Comparison of ENCODE assay signal across 28 cellular contexts in the genomic region with DNA sequence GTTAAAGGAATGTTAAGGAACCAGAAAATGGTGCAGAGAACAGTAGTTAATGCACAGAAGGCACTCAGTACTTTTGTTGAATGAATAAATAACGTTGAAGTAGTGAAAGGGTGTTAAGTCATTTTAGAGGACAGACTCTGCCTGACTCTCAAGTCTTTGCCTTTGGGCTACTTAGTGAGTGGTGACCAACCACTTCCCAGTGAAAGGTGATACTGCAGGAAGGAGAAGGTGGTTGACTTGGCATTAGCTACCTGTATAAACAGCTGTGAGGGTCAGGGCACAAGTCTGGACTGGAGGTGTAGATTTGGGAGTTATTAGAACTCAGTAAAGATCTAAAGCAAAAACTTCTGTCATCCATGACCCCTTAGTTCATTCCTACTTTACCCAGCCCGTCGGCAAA. TPM values are rescaled to one million over a fixed set of nuclear protein-coding genes. Genes with fewer than 3 reads are reported as not detected.
DNase-seq lines count a peak whose midpoint lies in the region; ATAC-seq and TF ChIP-seq lines count a peak whose summit lies in the region.
"Had no signal": no experiment of that assay in that cellular context is flagged by ENCODE, and none has a peak within 500 bp of the region (broad histone marks: within the 10 kb centered on the region; RNA-seq: fewer than 3 reads in every experiment).

No MANE protein-coding gene starts in this region.

- H3K4me1 ChIP-seq in breast epithelium (no peaks in the 10 kb centered on the region), SJSA1 (replicated peaks) (peaks cover 42% of the 10 kb centered on the region), fibroblast of lung (ENCODE audit: control insufficient read depth, extremely low read depth, insufficient read depth, low read length) (peaks cover 10% of the 10 kb centered on the region), stomach (peaks cover 9 to 40% (median 21%) of the 10 kb centered on the region in 4 donors)
- H3K4me1 ChIP-seq: testis had no signal

- no TSS peak for BruUV-seq in MCF 10A (replicated peaks; lab: Mats Ljungman, UMichigan)

- H3K27ac Mint-ChIP-seq in MCF 10A (ENCODE audit: low read depth, unreplicated experiment): no peak overlapping the region
- H3K27ac Mint-ChIP-seq: activated CD8-positive, alpha-beta memory T cell treated with anti-CD3 and anti-CD28 coated beads, Interleukin-2, amount 10 ng/mL, durations not matched to agents 7 days and 5 days; activated naive CD4-positive, alpha-beta T cell treated with anti-CD3 and anti-CD28 coated beads for 36 hours; CD8-positive, alpha-beta memory T cell; IgD-negative memory B cell; T-helper 1 cell treated with Interleukin-12 subunit alpha and Interleukin-12 subunit beta and Interleukin-4 antibody, amounts not matched to agents 30 μg/mL and 1 μg/mL, for 36 hours had no signal

- no peaks in the 10 kb centered on the region for H3K9me3 Mint-ChIP-seq in MCF 10A (ENCODE audit: unreplicated experiment)
- H3K9me3 Mint-ChIP-seq: activated naive CD4-positive, alpha-beta T cell treated with anti-CD3 and anti-CD28 coated beads for 36 hours; CD8-positive, alpha-beta memory T cell; IgD-negative memory B cell; T-helper 1 cell treated with Interleukin-12 subunit alpha and Interleukin-12 subunit beta and Interleukin-4 antibody, amounts not matched to agents 30 μg/mL and 1 μg/mL, for 36 hours had no signal

- CTCF ChIA-PET in MCF 10A (lab: Yijun Ruan, JAX): interaction anchor here (0.6 to 4.3 kb wide), 2 partner anchors 15 to 60 kb away, joined by 3 to 29 read pairs; no protein-coding TSS in a partner anchor

- H3K4me3 Mint-ChIP-seq in MCF 10A (ENCODE audit: unreplicated experiment): no peak overlapping the region
- H3K4me3 Mint-ChIP-seq: activated CD8-positive, alpha-beta memory T cell treated with anti-CD3 and anti-CD28 coated beads, Interleukin-2, amount 10 ng/mL, durations not matched to agents 7 days and 5 days; activated naive CD4-positive, alpha-beta T cell treated with anti-CD3 and anti-CD28 coated beads for 36 hours; CD8-positive, alpha-beta memory T cell; IgD-negative memory B cell; T-helper 1 cell treated with Interleukin-12 subunit alpha and Interleukin-12 subunit beta and Interleukin-4 antibody, amounts not matched to agents 30 μg/mL and 1 μg/mL, for 36 hours had no signal

- intact Hi-C loops in MCF 10A (cut with micrococcal nuclease): no loop called here
- intact Hi-C loops in breast epithelium (cut with DNase I; ENCODE audit: low total_unique reads): no loop called here
- intact Hi-C loops in stomach (cut with DNase I; ENCODE audit: low total_unique reads): no loop called here

- H2AFZ ChIP-seq in fibroblast of lung (ENCODE audit: low read length): no peak overlapping the region

- H3K36me3 Mint-ChIP-seq in MCF 10A (ENCODE audit: insufficient read depth, unreplicated experiment): no peaks in the 10 kb centered on the region
- H3K36me3 Mint-ChIP-seq: activated CD8-positive, alpha-beta memory T cell treated with anti-CD3 and anti-CD28 coated beads, Interleukin-2, amount 10 ng/mL, durations not matched to agents 7 days and 5 days; CD8-positive, alpha-beta memory T cell; IgD-negative memory B cell had no signal

- H3K4me3 ChIP-seq in breast epithelium (no peak overlapping the region), SJSA1 (peak overlapping the region; percentile 12; the same call in 1 of the 2 replicates), fibroblast of lung (replicated peaks in 1 of 4; ENCODE audit: control extremely low read depth in 1 of 4, insufficient read depth in 1 of 4, low read depth in 3 of 4, low read length in 4 of 4) (no peak overlapping the region), stomach (no peak overlapping the region)
- H3K4me3 ChIP-seq: adrenal gland, body of pancreas, dorsolateral prefrontal cortex, gastrocnemius medialis, ovary, SK-N-MC, testis, vagina had no signal

- H3K4me1 Mint-ChIP-seq in MCF 10A (ENCODE audit: insufficient read depth, unreplicated experiment): no peaks in the 10 kb centered on the region

- H3K27me3 Mint-ChIP-seq in MCF 10A (ENCODE audit: insufficient read depth, unreplicated experiment): no peaks in the 10 kb centered on the region

- H3K36me3 ChIP-seq in breast epithelium (no peaks in the 10 kb centered on the region), SJSA1 (peaks cover 1% of the 10 kb centered on the region), fibroblast of lung (ENCODE audit: control insufficient read depth, insufficient read depth, low read length) (no peaks in the 10 kb centered on the region), stomach (no peaks in the 10 kb centered on the region)
- H3K36me3 ChIP-seq: adrenal gland, gastrocnemius medialis, ovary, vagina had no signal

- H3K4me2 ChIP-seq in fibroblast of lung (ENCODE audit: extremely low read depth, insufficient read depth, low read length): peak overlapping the region; percentile 27

- TF ChIP-seq POLR2A in breast epithelium (IDR thresholded peaks at IDR 0.05) (no peak), stomach (IDR thresholded peaks at IDR 0.05) (no peak)

- no peak overlapping the region for H3K9ac ChIP-seq in fibroblast of lung (ENCODE audit: insufficient read depth, low read length)

- H3K27ac ChIP-seq in breast epithelium (no peak overlapping the region), SJSA1 (peak overlapping the region; percentile 45), fibroblast of lung (ENCODE audit: insufficient read depth, low read length) (no peak overlapping the region), stomach (peak overlapping the region in 4 of 5 donors; percentile 3 to 67 (median 40))
- H3K27ac ChIP-seq: adrenal gland, body of pancreas, dorsolateral prefrontal cortex, gastrocnemius medialis, ovary, RWPE1, SK-N-MC, testis, vagina had no signal

- no peak for ATAC-seq in HG02588 (IDR thresholded peaks at IDR 0.05; ENCODE audit: unreplicated experiment)
- ATAC-seq: activated CD8-positive, alpha-beta memory T cell treated with anti-CD3 and anti-CD28 coated beads, Interleukin-2, amount 10 ng/mL, durations not matched to agents 7 days and 5 days; body of pancreas; gastrocnemius medialis; HCT116; stimulated activated naive CD8-positive, alpha-beta T cell treated with anti-CD3 and anti-CD28 coated beads, Interleukin-15, Interleukin-2, amounts not matched to agents 100 U/mL and 50 U/mL, for 24 hours had no signal

- H3K79me2 ChIP-seq in fibroblast of lung (ENCODE audit: control insufficient read depth, insufficient read depth, low read length): no peaks in the 10 kb centered on the region

- no peaks in the 10 kb centered on the region for H4K20me1 ChIP-seq in fibroblast of lung (ENCODE audit: control insufficient read depth, extremely low read depth, insufficient read depth, low read length)

- TF ChIP-seq CTCF in MCF 10A (IDR thresholded peaks at IDR 0.05; ENCODE audit: unreplicated experiment) (no peak), breast epithelium (IDR thresholded peaks at IDR 0.05) (no peak), fibroblast of lung (conservative IDR thresholded peaks at IDR 0.05 in 1 of 2, IDR thresholded peaks at IDR 0.05 in 1 of 2; ENCODE audit: low read depth in 1 of 2, low read length in 2 of 2) (no peak), stomach (IDR thresholded peaks at IDR 0.05) (no peak)

- no peak for TF ChIP-seq EP300 in stomach (IDR thresholded peaks at IDR 0.05)

- POLR2A ChIA-PET in MCF 10A (lab: Yijun Ruan, JAX): no interaction called here

- H3K27me3 ChIP-seq in breast epithelium: no peaks in the 10 kb centered on the region
- H3K27me3 ChIP-seq in SJSA1 (replicated peaks): no peaks in the 10 kb centered on the region
- no peaks in the 10 kb centered on the region for H3K27me3 ChIP-seq in fibroblast of lung (ENCODE audit: control insufficient read depth, insufficient read depth, low read length)
- no peaks in the 10 kb centered on the region for H3K27me3 ChIP-seq in stomach
- H3K27me3 ChIP-seq: adrenal gland, body of pancreas, dorsolateral prefrontal cortex, gastrocnemius medialis, ovary, testis, vagina had no signal

- peak; percentile 52 for DNase-seq in MCF 10A (ENCODE audit: unreplicated experiment)
- no peak for DNase-seq in breast epithelium (ENCODE audit: low spot score in 2 of 2)
- no peak for DNase-seq in SJSA1 (ENCODE audit: low read depth in 1 of 2, low spot score in 2 of 2)
- DNase-seq in fibroblast of lung (ENCODE audit: low read depth in 2 of 2): no peak
- DNase-seq in stomach: no peak
- DNase-seq in NCI-H524 (lab: John Stamatoyannopoulos, UW): no peak
- no peak for DNase-seq in activated CD4-positive, alpha-beta T cell treated with anti-CD3 and anti-CD28 coated beads for 48 hours
- DNase-seq: activated CD4-positive, alpha-beta T cell treated with anti-CD3 and anti-CD28 coated beads, Interleukin-2, amount 50 U/mL, for 4 hours; activated CD4-positive, CD25-positive, alpha-beta regulatory T cell; activated CD8-positive, alpha-beta memory T cell treated with anti-CD3 and anti-CD28 coated beads, Interleukin-2, amount 10 ng/mL, durations not matched to agents 7 days and 5 days; activated naive CD4-positive, alpha-beta T cell treated with anti-CD3 and anti-CD28 coated beads for 36 hours; CD8-positive, alpha-beta memory T cell; cerebellar nuclear complex; dorsolateral prefrontal cortex; gastrocnemius medialis; ovary; stimulated activated CD4-positive, alpha-beta T cell treated with anti-CD3 and anti-CD28 coated beads, Interleukin-2, amount 100 ng/mL, for 24 hours; stimulated activated naive CD8-positive, alpha-beta T cell treated with anti-CD3 and anti-CD28 coated beads, Interleukin-15, Interleukin-2, amounts not matched to agents 100 U/mL and 50 U/mL, for 24 hours; testis had no signal

- H3K9me3 ChIP-seq in breast epithelium: no peaks in the 10 kb centered on the region
- no peaks in the 10 kb centered on the region for H3K9me3 ChIP-seq in SJSA1 (replicated peaks)
- no peaks in the 10 kb centered on the region for H3K9me3 ChIP-seq in fibroblast of lung (ENCODE audit: control insufficient read depth, insufficient read depth, low read depth, low read length)
- no peaks in the 10 kb centered on the region for H3K9me3 ChIP-seq in stomach
- H3K9me3 ChIP-seq: adrenal gland, body of pancreas, gastrocnemius medialis, ovary, testis, vagina had no signal

- WGBS in stomach, 5 donors: 42 to 61% (median 57%) methylated on average over 3 of the region's 3 CpGs

RNA-seq across cellular contexts. Expression of gene SHB, which starts 4.9 kb away (rescaled TPM):
- total RNA-seq in MCF 10A (2022) (22.3 and 29.6 TPM in 2 replicates), breast epithelium (10 to 100 TPM in 2 of 3 donors, 1 to 10 TPM in 1; 3.8 to 18.7 (median 17.9) TPM), fibroblast of lung (12.6 and 13.9 TPM in 2 replicates), stomach (10 to 100 TPM in 3 of 5 donors, 1 to 10 TPM in 2; 3.5 to 37.7 (median 14.8) TPM)
- 12.1 and 19.3 TPM in 2 replicates for total RNA-seq in SJSA1 (2014; rRNA removed; shearing (Covaris generic))
- polyA plus RNA-seq in fibroblast of lung (9.9 and 16.9 TPM in 2 replicates), stomach (1 to 10 TPM; 6.7 to 9.0 (median 7.3) TPM)
- polyA plus RNA-seq in fibroblast of lung (2012): 13.0 and 21.1 TPM in 2 replicates
- polyA minus RNA-seq in fibroblast of lung (ENCODE audit: low replicate concordance): 16.5 and 24.5 TPM in 2 replicates
- polyA plus RNA-seq: IgD-negative memory B cell had no signal

Comparison
In these comparisons a context has a peak if more than half of its experiments do, and no peak if none do; other contexts are left out.
1. H3K27ac ChIP-seq: peak in SJSA1 (single experiment) and stomach (4 of 5); none in breast epithelium (0 of 2) and fibroblast of lung (single experiment).